Comparison of ENCODE assay signal across 1 cellular context in genomic region chr22:33871935-33872334, GRCh38.
A peak's percentile ranks its signal among the peaks of the same experiment; 100 is the strongest.
TF ChIP-seq lines count a peak whose summit lies in the region.

No MANE protein-coding gene starts in this region.

TF ChIP-seq in GM12878, 131 proteins besides CTCF, POLR2A, EP300 and RAD21 (continued from another document and continues in another):
- TF ChIP-seq JUND (IDR thresholded peaks at IDR 0.05; ENCODE audit: low read depth, low read length) (no peak), CHD2 (IDR thresholded peaks at IDR 0.05; ENCODE audit: borderline replicate concordance, low read depth, low read length) (no peak), NFXL1 (IDR thresholded peaks at IDR 0.05; ENCODE audit: borderline replicate concordance) (no peak), KAT2A (conservative IDR thresholded peaks at IDR 0.05; ENCODE audit: control insufficient read depth, low read depth, low read length) (no peak), CREB1 (IDR thresholded peaks at IDR 0.05; ENCODE audit: low read depth) (peak; percentile 81), YY1 (IDR thresholded peaks at IDR 0.05; ENCODE audit: low read depth, low read length) (0 out of 2 replicates have a peak, but pooled peaks have one; percentile 19), RCOR1 (conservative IDR thresholded peaks at IDR 0.05; ENCODE audit: low read depth, low read length) (no peak), E2F4 (IDR thresholded peaks at IDR 0.05; ENCODE audit: low read depth, low read length) (no peak), SIX5 (IDR thresholded peaks at IDR 0.05; ENCODE audit: low read depth, low read length, severe bottlenecking) (no peak), TAF1 (IDR thresholded peaks at IDR 0.05; ENCODE audit: borderline replicate concordance, low read depth, low read length) (no peak), IRF4 (IDR thresholded peaks at IDR 0.05; ENCODE audit: low read depth, low read length) (0 out of 2 replicates have a peak, but pooled peaks have one; percentile 20), ZBED1 (IDR thresholded peaks at IDR 0.05; ENCODE audit: borderline replicate concordance) (no peak), TCF12 (IDR thresholded peaks at IDR 0.05; ENCODE audit: low read depth, low read length) (no peak), TBL1XR1 (IDR thresholded peaks at IDR 0.05; ENCODE audit: low read depth, low read length) (0 out of 2 replicates have a peak, but pooled peaks have one; percentile 23), EZH2 (IDR thresholded peaks at IDR 0.05; ENCODE audit: borderline replicate concordance, control insufficient read depth, low read depth, low read length) (no peak), ESRRA (IDR thresholded peaks at IDR 0.05; ENCODE audit: low read length) (no peak), NR2C2 (IDR thresholded peaks at IDR 0.05; ENCODE audit: borderline replicate concordance, control insufficient read depth, insufficient read length, low read depth) (no peak), PML (IDR thresholded peaks at IDR 0.05; ENCODE audit: low read length) (no peak), ZNF24 (IDR thresholded peaks at IDR 0.05) (no peak), MEF2A (IDR thresholded peaks at IDR 0.05; ENCODE audit: insufficient read depth, low read depth, low read length) (peak; percentile 78; the same call in 1 of the 2 replicates), NRF1 (conservative IDR thresholded peaks at IDR 0.05; ENCODE audit: low read depth, low read length) (no peak), DPF2 (IDR thresholded peaks at IDR 0.05) (no peak), CREM (IDR thresholded peaks at IDR 0.05; ENCODE audit: low read depth) (peak; percentile 86), KLF5 (IDR thresholded peaks at IDR 0.05; ENCODE audit: partially characterized antibody) (no peak), PAX8 (IDR thresholded peaks at IDR 0.05) (no peak), SPI1 (IDR thresholded peaks at IDR 0.05; ENCODE audit: borderline replicate concordance, insufficient read depth, low read depth, low read length) (peak; percentile 52), ZNF384 (IDR thresholded peaks at IDR 0.05; ENCODE audit: borderline replicate concordance, low read depth, low read length) (0 out of 2 replicates have a peak, but pooled peaks have one; percentile 31), ZNF622 (IDR thresholded peaks at IDR 0.05) (no peak), ATF7 (IDR thresholded peaks at IDR 0.05; ENCODE audit: low read depth) (peak; percentile 64), MTA2 (IDR thresholded peaks at IDR 0.05; ENCODE audit: low read depth) (peak; percentile 31; the same call in 1 of the 2 replicates), ZNF274 (IDR thresholded peaks at IDR 0.05; ENCODE audit: insufficient read depth, insufficient read length) (no peak), RAD51 (IDR thresholded peaks at IDR 0.05) (no peak), ZNF207 (IDR thresholded peaks at IDR 0.05; ENCODE audit: borderline replicate concordance) (no peak), ELK1 (IDR thresholded peaks at IDR 0.05; ENCODE audit: low read depth, low read length) (no peak), FOXK2 (IDR thresholded peaks at IDR 0.05) (no peak), NFIC (IDR thresholded peaks at IDR 0.05; ENCODE audit: low read depth, low read length) (peak; percentile 37; the same call in 1 of the 2 replicates), SMC3 (IDR thresholded peaks at IDR 0.05; ENCODE audit: borderline replicate concordance, low read length) (no peak), BRCA1 (IDR thresholded peaks at IDR 0.05; ENCODE audit: low read depth, low read length) (no peak), ATF2 (IDR thresholded peaks at IDR 0.05; ENCODE audit: low read length) (peak; percentile 56), SMARCA5 (IDR thresholded peaks at IDR 0.05) (no peak), EGR1 (IDR thresholded peaks at IDR 0.05; ENCODE audit: borderline replicate concordance in 1 of 2, low read depth in 2 of 2, low read length in 2 of 2) (no peak), SREBF1 (IDR thresholded peaks at IDR 0.05; ENCODE audit: low read length) (no peak), FOXM1 (IDR thresholded peaks at IDR 0.05; ENCODE audit: low read depth, low read length) (0 out of 2 replicates have a peak, but pooled peaks have one; percentile 23), SUZ12 (IDR thresholded peaks at IDR 0.05; ENCODE audit: unreplicated experiment) (no peak), RFX5 (IDR thresholded peaks at IDR 0.05; ENCODE audit: low read depth, low read length) (no peak), MEF2B (IDR thresholded peaks at IDR 0.05; ENCODE audit: partially characterized antibody, poor library complexity, severe bottlenecking) (peak; percentile 69), CEBPB (IDR thresholded peaks at IDR 0.05; ENCODE audit: borderline replicate concordance in 1 of 2, low read depth in 2 of 2, low read length in 2 of 2) (no peak), PBX3 (IDR thresholded peaks at IDR 0.05; ENCODE audit: insufficient replicate concordance, low read depth, low read length) (no peak), BMI1 (IDR thresholded peaks at IDR 0.05; ENCODE audit: borderline replicate concordance) (no peak), RUNX3 (IDR thresholded peaks at IDR 0.05; ENCODE audit: low read length) (peak; percentile 36; the same call in 1 of the 2 replicates)
- TF ChIP-seq, protein P1, sequence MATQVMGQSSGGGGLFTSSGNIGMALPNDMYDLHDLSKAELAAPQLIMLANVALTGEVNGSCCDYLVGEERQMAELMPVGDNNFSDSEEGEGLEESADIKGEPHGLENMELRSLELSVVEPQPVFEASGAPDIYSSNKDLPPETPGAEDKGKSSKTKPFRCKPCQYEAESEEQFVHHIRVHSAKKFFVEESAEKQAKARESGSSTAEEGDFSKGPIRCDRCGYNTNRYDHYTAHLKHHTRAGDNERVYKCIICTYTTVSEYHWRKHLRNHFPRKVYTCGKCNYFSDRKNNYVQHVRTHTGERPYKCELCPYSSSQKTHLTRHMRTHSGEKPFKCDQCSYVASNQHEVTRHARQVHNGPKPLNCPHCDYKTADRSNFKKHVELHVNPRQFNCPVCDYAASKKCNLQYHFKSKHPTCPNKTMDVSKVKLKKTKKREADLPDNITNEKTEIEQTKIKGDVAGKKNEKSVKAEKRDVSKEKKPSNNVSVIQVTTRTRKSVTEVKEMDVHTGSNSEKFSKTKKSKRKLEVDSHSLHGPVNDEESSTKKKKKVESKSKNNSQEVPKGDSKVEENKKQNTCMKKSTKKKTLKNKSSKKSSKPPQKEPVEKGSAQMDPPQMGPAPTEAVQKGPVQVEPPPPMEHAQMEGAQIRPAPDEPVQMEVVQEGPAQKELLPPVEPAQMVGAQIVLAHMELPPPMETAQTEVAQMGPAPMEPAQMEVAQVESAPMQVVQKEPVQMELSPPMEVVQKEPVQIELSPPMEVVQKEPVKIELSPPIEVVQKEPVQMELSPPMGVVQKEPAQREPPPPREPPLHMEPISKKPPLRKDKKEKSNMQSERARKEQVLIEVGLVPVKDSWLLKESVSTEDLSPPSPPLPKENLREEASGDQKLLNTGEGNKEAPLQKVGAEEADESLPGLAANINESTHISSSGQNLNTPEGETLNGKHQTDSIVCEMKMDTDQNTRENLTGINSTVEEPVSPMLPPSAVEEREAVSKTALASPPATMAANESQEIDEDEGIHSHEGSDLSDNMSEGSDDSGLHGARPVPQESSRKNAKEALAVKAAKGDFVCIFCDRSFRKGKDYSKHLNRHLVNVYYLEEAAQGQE (IDR thresholded peaks at IDR 0.05; ENCODE audit: low read depth, low read length): no peak
- TF ChIP-seq, protein P2, sequence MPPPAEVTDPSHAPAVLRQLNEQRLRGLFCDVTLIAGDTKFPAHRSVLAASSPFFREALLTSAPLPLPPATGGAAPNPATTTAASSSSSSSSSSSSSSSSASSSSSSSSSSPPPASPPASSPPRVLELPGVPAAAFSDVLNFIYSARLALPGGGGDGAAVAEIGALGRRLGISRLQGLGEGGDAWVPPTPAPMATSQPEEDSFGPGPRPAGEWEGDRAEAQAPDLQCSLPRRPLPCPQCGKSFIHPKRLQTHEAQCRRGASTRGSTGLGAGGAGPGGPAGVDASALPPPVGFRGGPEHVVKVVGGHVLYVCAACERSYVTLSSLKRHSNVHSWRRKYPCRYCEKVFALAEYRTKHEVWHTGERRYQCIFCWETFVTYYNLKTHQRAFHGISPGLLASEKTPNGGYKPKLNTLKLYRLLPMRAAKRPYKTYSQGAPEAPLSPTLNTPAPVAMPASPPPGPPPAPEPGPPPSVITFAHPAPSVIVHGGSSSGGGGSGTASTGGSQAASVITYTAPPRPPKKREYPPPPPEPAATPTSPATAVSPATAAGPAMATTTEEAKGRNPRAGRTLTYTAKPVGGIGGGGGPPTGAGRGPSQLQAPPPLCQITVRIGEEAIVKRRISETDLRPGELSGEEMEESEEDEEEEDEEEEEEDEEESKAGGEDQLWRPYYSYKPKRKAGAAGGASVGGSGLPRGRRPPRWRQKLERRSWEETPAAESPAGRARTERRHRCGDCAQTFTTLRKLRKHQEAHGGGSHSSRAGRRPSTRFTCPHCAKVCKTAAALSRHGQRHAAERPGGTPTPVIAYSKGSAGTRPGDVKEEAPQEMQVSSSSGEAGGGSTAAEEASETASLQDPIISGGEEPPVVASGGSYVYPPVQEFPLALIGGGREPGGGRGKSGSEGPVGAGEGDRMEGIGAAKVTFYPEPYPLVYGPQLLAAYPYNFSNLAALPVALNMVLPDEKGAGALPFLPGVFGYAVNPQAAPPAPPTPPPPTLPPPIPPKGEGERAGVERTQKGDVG (CRISPR knock-in tag; IDR thresholded peaks at IDR 0.05): no peak
- TF ChIP-seq, protein P3, sequence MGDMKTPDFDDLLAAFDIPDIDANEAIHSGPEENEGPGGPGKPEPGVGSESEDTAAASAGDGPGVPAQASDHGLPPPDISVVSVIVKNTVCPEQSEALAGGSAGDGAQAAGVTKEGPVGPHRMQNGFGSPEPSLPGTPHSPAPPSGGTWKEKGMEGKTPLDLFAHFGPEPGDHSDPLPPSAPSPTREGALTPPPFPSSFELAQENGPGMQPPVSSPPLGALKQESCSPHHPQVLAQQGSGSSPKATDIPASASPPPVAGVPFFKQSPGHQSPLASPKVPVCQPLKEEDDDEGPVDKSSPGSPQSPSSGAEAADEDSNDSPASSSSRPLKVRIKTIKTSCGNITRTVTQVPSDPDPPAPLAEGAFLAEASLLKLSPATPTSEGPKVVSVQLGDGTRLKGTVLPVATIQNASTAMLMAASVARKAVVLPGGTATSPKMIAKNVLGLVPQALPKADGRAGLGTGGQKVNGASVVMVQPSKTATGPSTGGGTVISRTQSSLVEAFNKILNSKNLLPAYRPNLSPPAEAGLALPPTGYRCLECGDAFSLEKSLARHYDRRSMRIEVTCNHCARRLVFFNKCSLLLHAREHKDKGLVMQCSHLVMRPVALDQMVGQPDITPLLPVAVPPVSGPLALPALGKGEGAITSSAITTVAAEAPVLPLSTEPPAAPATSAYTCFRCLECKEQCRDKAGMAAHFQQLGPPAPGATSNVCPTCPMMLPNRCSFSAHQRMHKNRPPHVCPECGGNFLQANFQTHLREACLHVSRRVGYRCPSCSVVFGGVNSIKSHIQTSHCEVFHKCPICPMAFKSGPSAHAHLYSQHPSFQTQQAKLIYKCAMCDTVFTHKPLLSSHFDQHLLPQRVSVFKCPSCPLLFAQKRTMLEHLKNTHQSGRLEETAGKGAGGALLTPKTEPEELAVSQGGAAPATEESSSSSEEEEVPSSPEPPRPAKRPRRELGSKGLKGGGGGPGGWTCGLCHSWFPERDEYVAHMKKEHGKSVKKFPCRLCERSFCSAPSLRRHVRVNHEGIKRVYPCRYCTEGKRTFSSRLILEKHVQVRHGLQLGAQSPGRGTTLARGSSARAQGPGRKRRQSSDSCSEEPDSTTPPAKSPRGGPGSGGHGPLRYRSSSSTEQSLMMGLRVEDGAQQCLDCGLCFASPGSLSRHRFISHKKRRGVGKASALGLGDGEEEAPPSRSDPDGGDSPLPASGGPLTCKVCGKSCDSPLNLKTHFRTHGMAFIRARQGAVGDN (IDR thresholded peaks at IDR 0.05): no peak
- TF ChIP-seq, protein P4, sequence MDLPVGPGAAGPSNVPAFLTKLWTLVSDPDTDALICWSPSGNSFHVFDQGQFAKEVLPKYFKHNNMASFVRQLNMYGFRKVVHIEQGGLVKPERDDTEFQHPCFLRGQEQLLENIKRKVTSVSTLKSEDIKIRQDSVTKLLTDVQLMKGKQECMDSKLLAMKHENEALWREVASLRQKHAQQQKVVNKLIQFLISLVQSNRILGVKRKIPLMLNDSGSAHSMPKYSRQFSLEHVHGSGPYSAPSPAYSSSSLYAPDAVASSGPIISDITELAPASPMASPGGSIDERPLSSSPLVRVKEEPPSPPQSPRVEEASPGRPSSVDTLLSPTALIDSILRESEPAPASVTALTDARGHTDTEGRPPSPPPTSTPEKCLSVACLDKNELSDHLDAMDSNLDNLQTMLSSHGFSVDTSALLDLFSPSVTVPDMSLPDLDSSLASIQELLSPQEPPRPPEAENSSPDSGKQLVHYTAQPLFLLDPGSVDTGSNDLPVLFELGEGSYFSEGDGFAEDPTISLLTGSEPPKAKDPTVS (IDR thresholded peaks at IDR 0.05; ENCODE audit: low read depth, low read length): no peak
